ENCODE assay signal across 8 cellular contexts in the genomic region with DNA sequence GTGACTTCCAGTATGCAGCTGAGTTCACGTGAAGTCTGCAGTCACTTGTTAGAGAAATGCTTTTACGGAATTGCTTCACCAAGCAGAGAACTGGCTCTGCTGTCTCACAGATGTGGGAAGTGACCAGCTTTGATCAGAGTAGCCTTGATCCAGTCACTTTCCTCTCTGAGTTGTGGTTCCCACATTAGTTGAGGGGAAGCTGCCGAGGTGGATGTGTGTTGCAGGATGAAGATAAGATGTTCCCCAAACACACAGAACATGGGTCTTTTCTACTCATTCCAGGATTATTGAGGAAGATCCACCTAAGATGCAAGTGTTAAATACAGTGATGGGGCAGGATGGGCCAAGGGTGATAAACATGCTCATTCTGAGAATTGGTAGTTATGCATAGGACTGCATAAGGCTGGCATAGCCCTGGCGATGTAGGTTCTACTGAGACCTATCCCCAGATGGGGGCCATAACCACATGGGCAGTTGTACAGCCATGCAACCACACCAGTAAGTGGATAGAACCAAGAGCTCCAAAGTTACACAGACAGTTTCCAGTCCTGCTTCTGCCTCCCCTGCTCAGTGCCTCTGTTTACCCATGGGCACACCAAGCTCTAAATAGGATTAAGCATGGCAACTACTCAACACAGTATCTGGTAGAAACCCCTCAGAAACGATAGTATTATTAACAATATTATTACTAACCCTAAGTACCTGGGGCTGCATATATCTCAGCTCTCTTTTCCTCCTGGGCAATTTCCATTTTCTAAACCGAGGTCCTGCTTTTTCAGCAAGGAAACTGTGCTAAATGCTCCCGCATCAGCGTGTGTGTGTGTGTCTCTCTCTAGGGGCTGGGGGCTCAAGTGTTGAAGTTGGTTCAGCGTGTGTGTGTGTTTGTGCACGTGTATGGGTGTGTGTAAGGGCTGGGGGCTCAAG.
DNase-seq lines count a peak whose midpoint lies in the region; ATAC-seq, FAIRE-seq and TF ChIP-seq lines count a peak whose summit lies in the region.

No MANE protein-coding gene starts in this region.

- H3K36me3 ChIP-seq in iPS-20b (ENCODE audit: insufficient read depth, low read depth, low read length), result no peaks in the 10 kb centered on the region

- CTCF ChIA-PET in GM10248 (lab: Yijun Ruan, JAX), result interaction anchor here (1.2 to 1.3 kb wide), 2 partner anchors 31 to 315 kb away, joined by 3 read pairs; no protein-coding TSS in a partner anchor

- no peak overlapping the region for H3K27ac ChIP-seq in iPS-20b (ENCODE audit: low read length)

- H3K27me3 Mint-ChIP-seq in HFFc6 (ENCODE audit: insufficient read depth), result peaks cover 1% of the 10 kb centered on the region; the same call in 1 of the 2 replicates
- H3K27me3 Mint-ChIP-seq in activated naive CD8-positive, alpha-beta T cell, result peaks cover 21% of the 10 kb centered on the region
- peaks cover 18% of the 10 kb centered on the region for H3K27me3 Mint-ChIP-seq in stimulated activated memory B cell treated with anti-CD40 and anti-IgM and Interleukin-4, amounts not matched to agents 10 μg/mL and 1 μg/mL and 100 μg/mL, for 72 hours

- peak overlapping the region; percentile 72; the same call in 1 of the 2 replicates for H3K4me3 Mint-ChIP-seq in HFFc6
- H3K4me3 Mint-ChIP-seq in activated naive CD8-positive, alpha-beta T cell, result peak overlapping the region; percentile 82
- H3K4me3 Mint-ChIP-seq in stimulated activated memory B cell treated with anti-CD40 and anti-IgM and Interleukin-4, amounts not matched to agents 10 μg/mL and 1 μg/mL and 100 μg/mL, for 72 hours, result peak overlapping the region; percentile 77

- no peaks in the 10 kb centered on the region for H3K4me1 Mint-ChIP-seq in HFFc6 (ENCODE audit: low read depth)
- H3K4me1 Mint-ChIP-seq in activated naive CD8-positive, alpha-beta T cell (ENCODE audit: low read depth), result peaks cover 10% of the 10 kb centered on the region
- peaks cover 20% of the 10 kb centered on the region for H3K4me1 Mint-ChIP-seq in stimulated activated memory B cell treated with anti-CD40 and anti-IgM and Interleukin-4, amounts not matched to agents 10 μg/mL and 1 μg/mL and 100 μg/mL, for 72 hours

- POLR2A ChIA-PET in GM10248 (lab: Yijun Ruan, JAX), result no interaction called here

- peak overlapping the region; percentile 73 for H3K4me3 ChIP-seq in iPS-20b (ENCODE audit: low read length)

- peak overlapping the region; percentile 61; the same call in 1 of the 2 replicates for H3K9ac ChIP-seq in iPS-20b (ENCODE audit: low read depth, low read length)

- no peak for ATAC-seq in stimulated activated memory B cell treated with anti-CD40 and anti-IgM and Interleukin-4, amounts not matched to agents 10 μg/mL and 1 μg/mL and 100 μg/mL, for 72 hours

- H3K36me3 Mint-ChIP-seq in HFFc6 (ENCODE audit: low read depth), result no peaks in the 10 kb centered on the region
- H3K36me3 Mint-ChIP-seq in activated naive CD8-positive, alpha-beta T cell, result no peaks in the 10 kb centered on the region
- H3K36me3 Mint-ChIP-seq in stimulated activated memory B cell treated with anti-CD40 and anti-IgM and Interleukin-4, amounts not matched to agents 10 μg/mL and 1 μg/mL and 100 μg/mL, for 72 hours, result no peaks in the 10 kb centered on the region

- H3K9me3 Mint-ChIP-seq in HFFc6, result peaks cover 9% of the 10 kb centered on the region
- H3K9me3 Mint-ChIP-seq in activated naive CD8-positive, alpha-beta T cell (ENCODE audit: low read depth), result no peaks in the 10 kb centered on the region
- H3K9me3 Mint-ChIP-seq in stimulated activated memory B cell treated with anti-CD40 and anti-IgM and Interleukin-4, amounts not matched to agents 10 μg/mL and 1 μg/mL and 100 μg/mL, for 72 hours, result no peaks in the 10 kb centered on the region

- H3K27me3 ChIP-seq in iPS-20b (ENCODE audit: insufficient read depth, low read length), result peaks cover 7% of the 10 kb centered on the region; the same call in 1 of the 2 replicates

- TF ChIP-seq CTCF in HFFc6 (IDR thresholded peaks at IDR 0.05), result no peak
- no peak for TF ChIP-seq CTCF in GM10248 (IDR thresholded peaks at IDR 0.05; ENCODE audit: control extremely low read depth, extremely low read depth, low read depth, missing control alignments)

- no peak overlapping the region for H3K27ac Mint-ChIP-seq in HFFc6
- no peak overlapping the region for H3K27ac Mint-ChIP-seq in activated naive CD8-positive, alpha-beta T cell
- peak overlapping the region; percentile 56 for H3K27ac Mint-ChIP-seq in stimulated activated memory B cell treated with anti-CD40 and anti-IgM and Interleukin-4, amounts not matched to agents 10 μg/mL and 1 μg/mL and 100 μg/mL, for 72 hours

- FAIRE-seq in urothelium cell line (lab: Jason Lieb, UNC), result no peak

- no peaks in the 10 kb centered on the region for H3K9me3 ChIP-seq in iPS-20b (ENCODE audit: insufficient read depth, low read depth, low read length)

- DNase-seq in HFFc6, result no peak
- DNase-seq in urothelium cell line (ENCODE audit: low spot score), result no peak
- DNase-seq in AG08395 (ENCODE audit: low spot score), result no peak
- no peak for DNase-seq in COLO668 (lab: John Stamatoyannopoulos, UW; ENCODE audit: unreplicated experiment)
- no peak for DNase-seq in GM10248 (ENCODE audit: extremely low spot score)

- H3K4me1 ChIP-seq in iPS-20b (ENCODE audit: insufficient read depth, low read length), result peaks cover 4% of the 10 kb centered on the region; the same call in 1 of the 2 replicates
